ENCODE assay signal across 9 cellular contexts in the genomic region with DNA sequence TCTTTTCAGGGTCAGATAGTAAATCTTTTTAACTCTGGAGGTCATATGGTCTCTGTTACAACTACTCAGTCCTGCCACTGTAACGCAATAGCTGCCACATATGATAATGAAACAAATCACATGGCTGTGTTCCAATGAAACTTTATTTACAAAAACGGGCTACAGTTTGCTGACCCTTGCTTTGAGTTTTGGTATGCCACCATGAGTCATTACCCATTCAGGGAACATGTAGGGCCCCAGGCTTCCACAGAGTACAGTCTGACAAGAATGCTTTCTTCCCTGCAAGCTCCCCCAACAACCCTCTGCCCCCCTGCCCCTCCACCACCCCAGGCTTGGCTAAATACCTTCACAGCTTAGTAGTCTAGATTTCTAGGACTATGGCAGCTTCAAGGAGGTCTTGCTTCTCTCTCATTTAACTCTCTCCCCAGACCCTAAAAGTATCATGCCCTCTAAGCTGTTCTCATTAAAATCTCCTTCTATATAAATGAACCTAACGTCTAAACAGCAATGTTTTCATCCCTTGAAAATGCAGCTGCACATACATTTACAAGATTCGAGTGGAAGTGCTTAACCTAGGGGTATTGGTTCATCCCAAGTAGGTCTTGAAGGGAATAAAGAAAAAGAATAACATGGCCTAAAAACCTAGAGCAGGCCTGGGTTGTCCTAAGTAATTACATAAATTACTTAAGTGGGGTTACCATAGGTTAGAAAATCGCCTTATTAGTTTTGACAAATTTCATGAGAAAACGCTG.
DNase-seq lines count a peak whose midpoint lies in the region; ATAC-seq and TF ChIP-seq lines count a peak whose summit lies in the region.
"Had no signal": no experiment of that assay in that cellular context is flagged by ENCODE, and none has a peak within 500 bp of the region (broad histone marks: within the 10 kb centered on the region; RNA-seq: fewer than 3 reads in every experiment).

No MANE protein-coding gene starts in this region.

- H3K4me1 ChIP-seq in HUES48 (ENCODE audit: control insufficient read depth, insufficient read depth, low read length), result peaks cover 50% of the 10 kb centered on the region
- peaks cover 30 to 36% of the 10 kb centered on the region in 2 donors for H3K4me1 ChIP-seq in left lung
- H3K4me1 ChIP-seq in uterus, result peaks cover 0 to 5% of the 10 kb centered on the region in 2 donors

- DNase-seq in cardiac fibroblast (ENCODE audit: low read depth in 2 of 2) (peak; percentile 89), left lung (no peak), uterus (no peak), cerebellum (ENCODE audit: low spot score) (no peak)
- DNase-seq: activated CD4-positive, alpha-beta T cell treated with anti-CD3 and anti-CD28 coated beads, Interleukin-2, amount 10 ng/mL, durations not matched to agents 24 days and 14 days; stimulated activated CD4-positive, alpha-beta T cell treated with anti-CD3 and anti-CD28 coated beads, Interleukin-2, amount 100 ng/mL, for 24 hours had no signal

- no peaks in the 10 kb centered on the region for H3K36me3 ChIP-seq in HUES48 (ENCODE audit: control insufficient read depth, insufficient read depth, low read length)
- no peaks in the 10 kb centered on the region for H3K36me3 ChIP-seq in left lung
- H3K36me3 ChIP-seq in uterus, result no peaks in the 10 kb centered on the region

- H3K9ac ChIP-seq in HUES48 (ENCODE audit: low read depth, low read length), result no peak overlapping the region

- H3K27me3 ChIP-seq in HUES48 (ENCODE audit: control insufficient read depth, insufficient read depth, low read length) (no peaks in the 10 kb centered on the region), left lung (no peaks in the 10 kb centered on the region), uterus (no peaks in the 10 kb centered on the region)

- intact Hi-C loops in left lung (cut with DNase I) (no loop called here), uterus (cut with DNase I; ENCODE audit: low total_unique reads) (no loop called here)

- H3K27ac ChIP-seq in HUES48 (ENCODE audit: low read depth, low read length), result peak overlapping the region; percentile 95
- peak overlapping the region; percentile 80 for H3K27ac ChIP-seq in left lung
- H3K27ac ChIP-seq in uterus, result peak overlapping the region; percentile 84 to 94

- peak; percentile 34 for ATAC-seq in left lung
- ATAC-seq in GM19467 (IDR thresholded peaks at IDR 0.05; ENCODE audit: unreplicated experiment), result no peak
- ATAC-seq in GM21423 (IDR thresholded peaks at IDR 0.05; ENCODE audit: unreplicated experiment), result no peak

- TF ChIP-seq CTCF in cardiac fibroblast (IDR thresholded peaks at IDR 0.05; ENCODE audit: low read depth, low read length) (no peak), left lung (IDR thresholded peaks at IDR 0.05) (no peak), uterus (IDR thresholded peaks at IDR 0.05) (no peak)

- no peak for TF ChIP-seq POLR2A in uterus (IDR thresholded peaks at IDR 0.05)

- H3K4me3 ChIP-seq in HUES48 (ENCODE audit: low read depth, low read length) (no peak overlapping the region; the same call in 1 of the 2 replicates), cardiac fibroblast (replicated peaks in 1 of 2; ENCODE audit: low read depth in 2 of 2, low read length in 2 of 2) (no peak overlapping the region), left lung (no peak overlapping the region), uterus (no peak overlapping the region)

- H3K9me3 ChIP-seq in HUES48 (ENCODE audit: control insufficient read depth, insufficient read depth, low read length), result no peaks in the 10 kb centered on the region
- no peaks in the 10 kb centered on the region for H3K9me3 ChIP-seq in left lung
- H3K9me3 ChIP-seq in uterus, result no peaks in the 10 kb centered on the region

Comparison
In these comparisons a context has a peak if more than half of its experiments do, and no peak if none do; other contexts are left out.
1. DNase-seq: peak in cardiac fibroblast (2 of 2); none in left lung (0 of 2), uterus (0 of 2) and cerebellum (single experiment).
2. Peak in every context shown above with its lines, with median percentiles within 50 percentile points of each other: H3K27ac ChIP-seq.